Comparison of ENCODE assay signal across 1 cellular context in genomic region chr16:57235128-57236092, GRCh38.
A peak's percentile ranks its signal among the peaks of the same experiment; 100 is the strongest.
TF ChIP-seq lines count a peak whose summit lies in the region.

No MANE protein-coding gene starts in this region.

TF ChIP-seq in K562, 482 proteins besides CTCF, POLR2A, EP300 and RAD21 (continued from another document and continues in another):
- TF ChIP-seq RREB1 (CRISPR knock-in tag; IDR thresholded peaks at IDR 0.05) (no peak), PATZ1 (CRISPR knock-in tag; IDR thresholded peaks at IDR 0.05; ENCODE audit: borderline replicate concordance) (no peak), ZNF766 (CRISPR knock-in tag; conservative IDR thresholded peaks at IDR 0.05) (no peak), NFE2 (IDR thresholded peaks at IDR 0.05; ENCODE audit: low read depth) (peak; percentile 55), NFYB (IDR thresholded peaks at IDR 0.05; ENCODE audit: extremely low read depth, insufficient read length) (no peak), NELFE (IDR thresholded peaks at IDR 0.05; ENCODE audit: insufficient read depth, insufficient read length) (no peak), ZBTB8A (IDR thresholded peaks at IDR 0.05; ENCODE audit: partially characterized antibody) (no peak), ZNF384 (IDR thresholded peaks at IDR 0.05; ENCODE audit: low read depth, low read length) (no peak), ARID3A (IDR thresholded peaks at IDR 0.05; ENCODE audit: borderline replicate concordance, low read depth, low read length) (no peak), ZC3H8 (IDR thresholded peaks at IDR 0.05) (no peak), ZNF717 (CRISPR knock-in tag; IDR thresholded peaks at IDR 0.05) (no peak), ZNF224 (CRISPR knock-in tag; IDR thresholded peaks at IDR 0.05) (no peak), SAP30 (IDR thresholded peaks at IDR 0.05; ENCODE audit: borderline replicate concordance, insufficient read depth, low read depth, low read length, poor library complexity, severe bottlenecking) (no peak), TRIM25 (IDR thresholded peaks at IDR 0.05; ENCODE audit: borderline replicate concordance) (no peak), CHAMP1 (IDR thresholded peaks at IDR 0.05) (no peak), ZNF707 (CRISPR knock-in tag; conservative IDR thresholded peaks at IDR 0.05) (no peak), MNT (conservative IDR thresholded peaks at IDR 0.05) (peak in 1 of 2 experiments; percentile 48; a peak in 1 of 4 replicates), NFRKB (IDR thresholded peaks at IDR 0.05; ENCODE audit: low read depth) (no peak), ZFP36 (IDR thresholded peaks at IDR 0.05; ENCODE audit: low read depth, low read length, partially characterized antibody) (no peak), ILK (tag; IDR thresholded peaks at IDR 0.05; ENCODE audit: borderline replicate concordance, low read depth) (no peak), KLF13 (tag; IDR thresholded peaks at IDR 0.05; ENCODE audit: borderline replicate concordance, low read depth) (no peak), ATF3 (IDR thresholded peaks at IDR 0.05) (peak; percentile 84), ATF3 (CRISPR knock-in tag; conservative IDR thresholded peaks at IDR 0.05) (no peak), NR2F6 (CRISPR knock-in tag; IDR thresholded peaks at IDR 0.05) (no peak), ZNF280B (CRISPR knock-in tag; IDR thresholded peaks at IDR 0.05) (no peak), SAFB2 (IDR thresholded peaks at IDR 0.05; ENCODE audit: borderline replicate concordance, low read depth, low read length, severe bottlenecking) (no peak), ETS1 (conservative IDR thresholded peaks at IDR 0.05; ENCODE audit: control insufficient read depth, low read depth, low read length) (no peak), NKRF (IDR thresholded peaks at IDR 0.05; ENCODE audit: borderline replicate concordance) (no peak), LCOR (CRISPR knock-in tag; IDR thresholded peaks at IDR 0.05) (no peak), CTBP1 (IDR thresholded peaks at IDR 0.05; ENCODE audit: borderline replicate concordance) (no peak), MBD2 (IDR thresholded peaks at IDR 0.05; ENCODE audit: borderline replicate concordance, low read depth) (no peak)
